Comparison of ENCODE assay signal across 8 cellular contexts in genomic region chr10:88991161-88991899, GRCh38. TPM values are rescaled to one million over a fixed set of nuclear protein-coding genes. Genes with fewer than 3 reads are reported as not detected.
DNase-seq lines count a peak whose midpoint lies in the region; ATAC-seq and TF ChIP-seq lines count a peak whose summit lies in the region.

No MANE protein-coding gene starts in this region.

- TF ChIP-seq POLR2A in testis (IDR thresholded peaks at IDR 0.05), result peak; percentile 49

- H3K9ac ChIP-seq in neural progenitor cell, result no peak overlapping the region

- H4K20me1 ChIP-seq in neural progenitor cell (ENCODE audit: low read depth), result no peaks in the 10 kb centered on the region

- 1 to 2% methylated on average over 11 to 38 of the region's 38 CpGs for WGBS in testis, 2 donors

- H3K4me3 Mint-ChIP-seq in neural progenitor cell, result peak overlapping the region; percentile 91

- peaks cover 3% of the 10 kb centered on the region for H3K79me2 ChIP-seq in neural progenitor cell (ENCODE audit: low read depth)

- H2AFZ ChIP-seq in neural progenitor cell (replicated peaks), result peak overlapping the region; percentile 88

- no peak overlapping the region for H3K27ac Mint-ChIP-seq in neural progenitor cell

- DNase-seq in SIG-M5 treated with dmso at 0.1 percent for 504 hours (lab: John Stamatoyannopoulos, UW; ENCODE audit: unreplicated experiment), result peak; percentile 59
- DNase-seq in SIG-M5 (lab: John Stamatoyannopoulos, UW), result no peak
- DNase-seq in RPMI8226, result peak; percentile 55
- DNase-seq in activated gamma-delta T cell treated with Interleukin-2 at 50 U/mL for 16 hours, result peak; percentile 49
- DNase-seq in foreskin melanocyte, result peak; percentile 46
- DNase-seq in neural progenitor cell (ENCODE audit: low spot score), result peak; percentile 82
- DNase-seq in testis, result peak; percentile 78

- peak overlapping the region; percentile 72 for H3K4me3 ChIP-seq in neural progenitor cell
- peak overlapping the region; percentile 66 to 92 for H3K4me3 ChIP-seq in testis

- ATAC-seq in HG03108 (IDR thresholded peaks at IDR 0.05; ENCODE audit: unreplicated experiment), result peak; percentile 17

- peak overlapping the region; percentile 96 for H3K4me2 ChIP-seq in neural progenitor cell

- no peak for TF ChIP-seq CTCF in neural progenitor cell (IDR thresholded peaks at IDR 0.05)
- TF ChIP-seq CTCF in testis (IDR thresholded peaks at IDR 0.05), result no peak

- intact Hi-C loops in testis (cut with DNase I; ENCODE audit: low total_unique reads), result no loop called here

- H3K9me3 Mint-ChIP-seq in neural progenitor cell, result no peaks in the 10 kb centered on the region

- H3K9me3 ChIP-seq in neural progenitor cell (ENCODE audit: low read depth), result no peaks in the 10 kb centered on the region
- no peaks in the 10 kb centered on the region for H3K9me3 ChIP-seq in testis

- H3K36me3 ChIP-seq in neural progenitor cell, result no peaks in the 10 kb centered on the region
- H3K36me3 ChIP-seq in testis (ENCODE audit: low read depth, missing control alignments), result no peaks in the 10 kb centered on the region

- H3K27ac ChIP-seq in neural progenitor cell, result peak overlapping the region; percentile 1
- peak overlapping the region; percentile 95 to 97 for H3K27ac ChIP-seq in testis

- peaks cover 18% of the 10 kb centered on the region for H3K27me3 Mint-ChIP-seq in neural progenitor cell (ENCODE audit: insufficient read depth, low read depth)

- peaks cover 40% of the 10 kb centered on the region for H3F3A ChIP-seq in neural progenitor cell (ENCODE audit: low read depth)

- H3K36me3 Mint-ChIP-seq in neural progenitor cell, result no peaks in the 10 kb centered on the region

- H3K4me1 Mint-ChIP-seq in neural progenitor cell, result peaks cover 16% of the 10 kb centered on the region

- H3K27me3 ChIP-seq in neural progenitor cell (peaks cover 22% of the 10 kb centered on the region), testis (no peaks in the 10 kb centered on the region)

- peaks cover 27% of the 10 kb centered on the region for H3K4me1 ChIP-seq in neural progenitor cell
- peaks cover 7% of the 10 kb centered on the region for H3K4me1 ChIP-seq in testis

RNA-seq across cellular contexts. Expression of gene FAS, which starts 0.7 kb away (rescaled TPM):
- total RNA-seq in neural progenitor cell (ENCODE audit: low replicate concordance) (9.2 and 11.1 TPM in 2 replicates), testis (10 to 100 TPM in 1 of 2 donors, 1 to 10 TPM in 1; 9.3 to 10.7 TPM)
- 16.2 TPM for polyA plus RNA-seq in testis (ENCODE audit: insufficient read depth, low read depth, low replicate concordance)

RNA-seq across cellular contexts. Expression of gene ACTA2, which starts 38.8 kb away (rescaled TPM):
- total RNA-seq in neural progenitor cell (ENCODE audit: low replicate concordance) (19.0 and 22.3 TPM in 2 replicates), testis (100 to 1,000 TPM; 398 to 527 TPM)
- 939 TPM for polyA plus RNA-seq in testis (ENCODE audit: insufficient read depth, low read depth, low replicate concordance)

Comparison
In these comparisons a context has a peak if more than half of its experiments do, and no peak if none do; other contexts are left out.
1. RNA of gene ACTA2, which starts 38.8 kb away (total RNA-seq): 398 to 527 TPM in testis; 19.0 to 22.3 TPM in neural progenitor cell; every median in the first group is over 10 times any median in the second.